ENCODE assay signal across 1 cellular context in genomic region chrX:40411350-40412111, GRCh38.
TF ChIP-seq lines count a peak whose summit lies in the region.

No MANE protein-coding gene starts in this region.

TF ChIP-seq in SK-N-SH treated with all-trans-retinoic acid at 6 μM for 48 hours, 23 proteins besides CTCF, POLR2A, EP300 and RAD21 (continued from another document):
- TF ChIP-seq, protein P1, sequence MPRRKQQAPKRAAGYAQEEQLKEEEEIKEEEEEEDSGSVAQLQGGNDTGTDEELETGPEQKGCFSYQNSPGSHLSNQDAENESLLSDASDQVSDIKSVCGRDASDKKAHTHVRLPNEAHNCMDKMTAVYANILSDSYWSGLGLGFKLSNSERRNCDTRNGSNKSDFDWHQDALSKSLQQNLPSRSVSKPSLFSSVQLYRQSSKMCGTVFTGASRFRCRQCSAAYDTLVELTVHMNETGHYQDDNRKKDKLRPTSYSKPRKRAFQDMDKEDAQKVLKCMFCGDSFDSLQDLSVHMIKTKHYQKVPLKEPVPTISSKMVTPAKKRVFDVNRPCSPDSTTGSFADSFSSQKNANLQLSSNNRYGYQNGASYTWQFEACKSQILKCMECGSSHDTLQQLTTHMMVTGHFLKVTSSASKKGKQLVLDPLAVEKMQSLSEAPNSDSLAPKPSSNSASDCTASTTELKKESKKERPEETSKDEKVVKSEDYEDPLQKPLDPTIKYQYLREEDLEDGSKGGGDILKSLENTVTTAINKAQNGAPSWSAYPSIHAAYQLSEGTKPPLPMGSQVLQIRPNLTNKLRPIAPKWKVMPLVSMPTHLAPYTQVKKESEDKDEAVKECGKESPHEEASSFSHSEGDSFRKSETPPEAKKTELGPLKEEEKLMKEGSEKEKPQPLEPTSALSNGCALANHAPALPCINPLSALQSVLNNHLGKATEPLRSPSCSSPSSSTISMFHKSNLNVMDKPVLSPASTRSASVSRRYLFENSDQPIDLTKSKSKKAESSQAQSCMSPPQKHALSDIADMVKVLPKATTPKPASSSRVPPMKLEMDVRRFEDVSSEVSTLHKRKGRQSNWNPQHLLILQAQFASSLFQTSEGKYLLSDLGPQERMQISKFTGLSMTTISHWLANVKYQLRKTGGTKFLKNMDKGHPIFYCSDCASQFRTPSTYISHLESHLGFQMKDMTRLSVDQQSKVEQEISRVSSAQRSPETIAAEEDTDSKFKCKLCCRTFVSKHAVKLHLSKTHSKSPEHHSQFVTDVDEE (CRISPR knock-in tag; IDR thresholded peaks at IDR 0.05): no peak
- TF ChIP-seq ISL1 (CRISPR knock-in tag; IDR thresholded peaks at IDR 0.05): no peak
- TF ChIP-seq TCF4 (CRISPR knock-in tag; IDR thresholded peaks at IDR 0.05; ENCODE audit: borderline replicate concordance): no peak
- TF ChIP-seq CSDC2 (CRISPR knock-in tag; IDR thresholded peaks at IDR 0.05): no peak
- no peak for TF ChIP-seq PPARA (CRISPR knock-in tag; IDR thresholded peaks at IDR 0.05; ENCODE audit: borderline replicate concordance)
- no peak for TF ChIP-seq ZNF8 (CRISPR knock-in tag; IDR thresholded peaks at IDR 0.05)
TF ChIP-seq in SK-N-SH treated with all-trans-retinoic acid at 6 μM for 48 hours: peak in this region for 0.
